20 cellular contexts compared by ENCODE assay signal in the genomic region with DNA sequence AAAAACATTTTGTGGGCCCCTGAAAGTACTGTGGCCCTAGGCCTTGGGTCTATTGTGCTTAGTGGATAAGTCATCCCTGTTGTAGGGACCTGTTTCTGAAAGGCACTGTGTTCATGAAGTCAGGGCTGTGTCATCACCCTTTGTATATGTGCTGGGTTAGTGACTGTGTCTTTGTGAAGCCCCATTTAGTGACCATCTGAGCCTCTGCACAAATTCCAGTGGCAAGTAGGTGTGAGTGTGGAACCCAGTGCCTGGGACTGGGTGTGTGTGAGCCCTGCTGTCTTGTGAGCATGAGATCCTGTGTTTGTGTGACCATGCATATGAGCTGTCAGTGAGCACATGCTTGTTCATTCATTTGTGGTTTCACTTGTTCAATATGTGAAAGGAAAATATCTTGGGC. TPM values are rescaled to one million over a fixed set of nuclear protein-coding genes. Genes with fewer than 3 reads are reported as not detected.
DNase-seq lines count a peak whose midpoint lies in the region; ATAC-seq, FAIRE-seq and TF ChIP-seq lines count a peak whose summit lies in the region.
"Had no signal": no experiment of that assay in that cellular context is flagged by ENCODE, and none has a peak within 500 bp of the region (broad histone marks: within the 10 kb centered on the region; RNA-seq: fewer than 3 reads in every experiment).

No MANE protein-coding gene starts in this region.

- H3K9me3 Mint-ChIP-seq in MCF 10A (ENCODE audit: unreplicated experiment): no peaks in the 10 kb centered on the region
- no peaks in the 10 kb centered on the region for H3K9me3 Mint-ChIP-seq in progenitor cell of endocrine pancreas (ENCODE audit: low read depth)
- H3K9me3 Mint-ChIP-seq: CD8-positive, alpha-beta T cell; T-cell had no signal

- H3K4me1 ChIP-seq in mammary epithelial cell (ENCODE audit: insufficient read depth, low read length) (peaks cover 23% of the 10 kb centered on the region), IMR-90 (ENCODE audit: control insufficient read depth, insufficient read depth, low read length) (peaks cover 8% of the 10 kb centered on the region), endothelial cell of umbilical vein (ENCODE audit: control insufficient read depth, extremely low read depth, insufficient read depth, low read length) (peaks cover 15% of the 10 kb centered on the region), trophoblast cell (ENCODE audit: control insufficient read depth in 1 of 2, insufficient read depth in 2 of 2, low read length in 2 of 2) (peaks cover 15 to 19% of the 10 kb centered on the region in 2 experiments)

- H3K56ac ChIP-seq in IMR-90 (ENCODE audit: extremely low read depth, insufficient read depth, low read length): no peak overlapping the region

- H4K20me1 ChIP-seq in mammary epithelial cell (ENCODE audit: insufficient read depth, low read length) (no peaks in the 10 kb centered on the region), IMR-90 (ENCODE audit: insufficient read depth, low read length) (no peaks in the 10 kb centered on the region), endothelial cell of umbilical vein (replicated peaks; ENCODE audit: control insufficient read depth, extremely low read depth, insufficient read depth, low read length) (no peaks in the 10 kb centered on the region)

- CTCF ChIA-PET in mammary epithelial cell (lab: Charles Lee; ENCODE audit: low non-redundant PET) (no interaction called here), MCF 10A (lab: Yijun Ruan, JAX) (no interaction called here), IMR-90 (lab: Yijun Ruan, JAX) (interaction anchor here (0.6 kb wide), 1 partner anchor 304 kb away, joined by 3 read pairs; no protein-coding TSS in a partner anchor), endothelial cell of umbilical vein (lab: Charles Lee) (interaction anchor here (1.0 to 6.6 kb wide), 2 partner anchors 10 to 19 kb away, joined by 5 to 48 read pairs; a partner anchor contains a TSS)

- H3K4ac ChIP-seq in IMR-90 (ENCODE audit: low read depth, low read length) (no peak overlapping the region), trophoblast cell (ENCODE audit: low read depth, low read length) (no peak overlapping the region)

- BruUV-seq in mammary epithelial cell (replicated peaks; lab: Mats Ljungman, UMichigan) (no TSS peak), MCF 10A (replicated peaks; lab: Mats Ljungman, UMichigan) (no TSS peak), IMR-90 (replicated peaks; lab: Mats Ljungman, UMichigan) (no TSS peak), endothelial cell of umbilical vein (replicated peaks; lab: Mats Ljungman, UMichigan) (no TSS peak)

- no peaks in the 10 kb centered on the region for H3K27me3 ChIP-seq in mammary epithelial cell (ENCODE audit: insufficient read depth, low read length)
- no peaks in the 10 kb centered on the region for H3K27me3 ChIP-seq in IMR-90 (ENCODE audit: control insufficient read depth, insufficient read depth, low read length)
- no peaks in the 10 kb centered on the region for H3K27me3 ChIP-seq in endothelial cell of umbilical vein (ENCODE audit: control insufficient read depth in 2 of 2, insufficient read depth in 2 of 2, low read length in 2 of 2)
- no peaks in the 10 kb centered on the region for H3K27me3 ChIP-seq in trophoblast cell (ENCODE audit: insufficient read depth, low read length)
- H3K27me3 ChIP-seq: left lung, thyroid gland had no signal

- H4K5ac ChIP-seq in IMR-90 (ENCODE audit: low read depth, low read length): no peak overlapping the region

- H3K4me3 Mint-ChIP-seq in MCF 10A (ENCODE audit: unreplicated experiment): no peak overlapping the region
- H3K4me3 Mint-ChIP-seq in progenitor cell of endocrine pancreas (ENCODE audit: low read depth): no peak overlapping the region
- H3K4me3 Mint-ChIP-seq: CD8-positive, alpha-beta T cell; T-cell had no signal

- H3K79me2 ChIP-seq in mammary epithelial cell (ENCODE audit: insufficient read depth, low read length): peaks cover 5% of the 10 kb centered on the region
- no peaks in the 10 kb centered on the region for H3K79me2 ChIP-seq in endothelial cell of umbilical vein (ENCODE audit: control insufficient read depth, insufficient read depth, low read length)
- H3K79me2 ChIP-seq in trophoblast cell (ENCODE audit: control insufficient read depth, insufficient read depth, low read length, poor library complexity): no peaks in the 10 kb centered on the region

- POLR2A ChIA-PET in MCF 10A (lab: Yijun Ruan, JAX): interaction anchor here (0.7 to 1.6 kb wide), 3 partner anchors 13 to 57 kb away, joined by 4 to 5 read pairs (median 5); a partner anchor contains a TSS
- POLR2A ChIA-PET in IMR-90 (lab: Charles Lee; ENCODE audit: unreplicated experiment): no interaction called here
- POLR2A ChIA-PET in endothelial cell of umbilical vein (lab: Charles Lee): no interaction called here

- H3K4me3 ChIP-seq in mammary epithelial cell (replicated peaks in 1 of 3; ENCODE audit: insufficient read depth in 1 of 3, low read depth in 2 of 3, low read length in 3 of 3) (no peak overlapping the region), IMR-90 (ENCODE audit: insufficient read depth, low read depth, low read length) (no peak overlapping the region), endothelial cell of umbilical vein (replicated peaks in 1 of 3; ENCODE audit: insufficient read depth in 1 of 3, low read depth in 1 of 3, low read length in 3 of 3) (no peak overlapping the region), trophoblast cell (ENCODE audit: low read depth, low read length) (no peak overlapping the region)
- H3K4me3 ChIP-seq: left lung, mucosa of descending colon, thyroid gland had no signal

- dilution Hi-C loops in mammary epithelial cell (cut with HindIII; ENCODE audit: low sequenced_read_pairs): no loop called here
- dilution Hi-C loops in IMR-90 (cut with HindIII; ENCODE audit: low sequenced_read_pairs, unreplicated experiment): no loop called here
- dilution Hi-C loops in endothelial cell of umbilical vein (cut with MboI; ENCODE audit: extremely low pct_ligation_motif_present, low sequenced_read_pairs): no loop called here

- H3K27ac ChIP-seq in mammary epithelial cell (ENCODE audit: insufficient read depth, low read depth, low read length) (no peak overlapping the region), IMR-90 (ENCODE audit: insufficient read depth, low read length) (no peak overlapping the region), endothelial cell of umbilical vein (ENCODE audit: insufficient read depth, low read depth, low read length) (no peak overlapping the region), trophoblast cell (ENCODE audit: low read depth, low read length) (no peak overlapping the region)
- H3K27ac ChIP-seq: left lung had no signal

- peak; percentile 28 for FAIRE-seq in endothelial cell of umbilical vein (lab: Jason Lieb, UNC)

- no peak overlapping the region for H2AK9ac ChIP-seq in IMR-90 (replicated peaks; ENCODE audit: low read depth, low read length, poor library complexity)

- no peaks in the 10 kb centered on the region for H3K27me3 Mint-ChIP-seq in MCF 10A (ENCODE audit: insufficient read depth, unreplicated experiment)
- H3K27me3 Mint-ChIP-seq in progenitor cell of endocrine pancreas: no peaks in the 10 kb centered on the region
- H3K27me3 Mint-ChIP-seq: T-cell had no signal

- H2BK120ac ChIP-seq in IMR-90 (ENCODE audit: low read depth, low read length) (no peak overlapping the region), trophoblast cell (ENCODE audit: insufficient read depth, low read length, poor library complexity) (no peak overlapping the region)

- peaks cover 9 to 18% of the 10 kb centered on the region in 2 experiments; a peak in 3 of 4 replicates for H3K79me1 ChIP-seq in IMR-90 (ENCODE audit: low read depth in 1 of 2, low read length in 2 of 2)
- H3K79me1 ChIP-seq in trophoblast cell (ENCODE audit: low read length): peaks cover 16% of the 10 kb centered on the region

- TF ChIP-seq CTCF in mammary epithelial cell (conservative IDR thresholded peaks at IDR 0.05 in 1 of 2, IDR thresholded peaks at IDR 0.05 in 1 of 2; ENCODE audit: extremely low read depth in 1 of 2, insufficient read depth in 1 of 2, low read depth in 1 of 2, low read length in 2 of 2) (no peak), MCF 10A (IDR thresholded peaks at IDR 0.05; ENCODE audit: unreplicated experiment) (no peak), IMR-90 (conservative IDR thresholded peaks at IDR 0.05; ENCODE audit: low read depth, low read length) (no peak), endothelial cell of umbilical vein (IDR thresholded peaks at IDR 0.05; ENCODE audit: extremely low read depth in 1 of 2, insufficient read depth in 1 of 2, low read depth in 1 of 2, low read length in 2 of 2) (no peak), progenitor cell of endocrine pancreas (IDR thresholded peaks at IDR 0.05; ENCODE audit: unreplicated experiment) (no peak)

- H2BK12ac ChIP-seq in trophoblast cell (ENCODE audit: low read length): no peak overlapping the region

- H3K9ac ChIP-seq in mammary epithelial cell (ENCODE audit: insufficient read depth, low read length) (no peak overlapping the region), IMR-90 (ENCODE audit: low read depth, low read length) (no peak overlapping the region), endothelial cell of umbilical vein (replicated peaks; ENCODE audit: extremely low read depth, insufficient read depth, low read length) (no peak overlapping the region), trophoblast cell (ENCODE audit: low read length) (no peak overlapping the region)

- H3K27ac Mint-ChIP-seq in MCF 10A (ENCODE audit: low read depth, unreplicated experiment): no peak overlapping the region
- peak overlapping the region; percentile 49 for H3K27ac Mint-ChIP-seq in progenitor cell of endocrine pancreas
- H3K27ac Mint-ChIP-seq: CD8-positive, alpha-beta T cell; T-cell had no signal

- no peak overlapping the region for H2BK15ac ChIP-seq in IMR-90 (ENCODE audit: low read depth, low read length)

- no peak overlapping the region for H2AK5ac ChIP-seq in IMR-90 (ENCODE audit: low read depth, low read length)
- no peak overlapping the region for H2AK5ac ChIP-seq in trophoblast cell (ENCODE audit: low read length)

- H3K36me3 Mint-ChIP-seq in MCF 10A (ENCODE audit: insufficient read depth, unreplicated experiment) (no peaks in the 10 kb centered on the region), progenitor cell of endocrine pancreas (ENCODE audit: insufficient read depth) (peaks cover 11% of the 10 kb centered on the region)
- H3K36me3 Mint-ChIP-seq: CD8-positive, alpha-beta T cell; T-cell had no signal

- H3K9me3 ChIP-seq in mammary epithelial cell (replicated peaks; ENCODE audit: insufficient read depth, low read length) (no peaks in the 10 kb centered on the region), IMR-90 (ENCODE audit: control insufficient read depth, insufficient read depth, low read length) (peaks cover 6% of the 10 kb centered on the region; the same call in 1 of the 2 replicates), endothelial cell of umbilical vein (replicated peaks; ENCODE audit: control insufficient read depth, insufficient read depth, low read length) (no peaks in the 10 kb centered on the region), trophoblast cell (ENCODE audit: insufficient read depth, low read depth, low read length) (peaks cover 11% of the 10 kb centered on the region)
- H3K9me3 ChIP-seq: thyroid gland had no signal

- H4K12ac ChIP-seq in trophoblast cell (ENCODE audit: low read depth, low read length): no peak overlapping the region

- no peaks in the 10 kb centered on the region for H3K36me3 ChIP-seq in mammary epithelial cell (ENCODE audit: insufficient read depth, low read length)
- no peaks in the 10 kb centered on the region for H3K36me3 ChIP-seq in IMR-90 (ENCODE audit: control insufficient read depth, insufficient read depth, low read length)
- no peaks in the 10 kb centered on the region for H3K36me3 ChIP-seq in endothelial cell of umbilical vein (ENCODE audit: control insufficient read depth in 2 of 2, extremely low read depth in 1 of 2, insufficient read depth in 2 of 2, low read length in 2 of 2)
- H3K36me3 ChIP-seq in trophoblast cell (ENCODE audit: control insufficient read depth in 1 of 2, insufficient read depth in 2 of 2, low read length in 2 of 2): peaks cover 2 to 4% of the 10 kb centered on the region in 2 experiments
- H3K36me3 ChIP-seq: thyroid gland had no signal

- H3K4me2 ChIP-seq in mammary epithelial cell (ENCODE audit: insufficient read depth, low read depth, low read length) (no peak overlapping the region), IMR-90 (ENCODE audit: low read depth, low read length) (no peak overlapping the region), endothelial cell of umbilical vein (ENCODE audit: insufficient read depth, low read length) (no peak overlapping the region), trophoblast cell (ENCODE audit: low read length) (no peak overlapping the region)

- H3K23ac ChIP-seq in IMR-90 (ENCODE audit: low read depth, low read length) (no peak overlapping the region), trophoblast cell (ENCODE audit: low read length) (no peak overlapping the region)

- TF ChIP-seq RAD21 in IMR-90 (IDR thresholded peaks at IDR 0.05; ENCODE audit: low read length): no peak

- TF ChIP-seq POLR2A in IMR-90 (IDR thresholded peaks at IDR 0.05; ENCODE audit: low read depth, low read length): no peak
- TF ChIP-seq POLR2A in endothelial cell of umbilical vein (IDR thresholded peaks at IDR 0.05; ENCODE audit: low read depth, low read length): no peak

- in situ Hi-C loops in mammary epithelial cell (cut with MboI; ENCODE audit: low sequenced_read_pairs in 2 of 2) (no loop called here), IMR-90 (cut with MboI; ENCODE audit: low sequenced_read_pairs) (no loop called here)

- H3K9me1 ChIP-seq in IMR-90 (ENCODE audit: insufficient read depth, low read length) (peaks cover 14% of the 10 kb centered on the region), endothelial cell of umbilical vein (replicated peaks; ENCODE audit: control insufficient read depth, extremely low read depth, insufficient read depth, low read length) (no peaks in the 10 kb centered on the region)

- ATAC-seq in IMR-90 (ENCODE audit: low read depth) (no peak), GM21526 (IDR thresholded peaks at IDR 0.05; ENCODE audit: low FRiP score, unreplicated experiment) (no peak)
- ATAC-seq: CD8-positive, alpha-beta T cell; esophagus mucosa; left lung; mucosa of descending colon; T-cell had no signal

- no peak overlapping the region for H2AFZ ChIP-seq in mammary epithelial cell (ENCODE audit: low read depth, low read length)
- H2AFZ ChIP-seq in IMR-90 (replicated peaks; ENCODE audit: low read length, poor library complexity): peak overlapping the region; percentile 21
- no peak overlapping the region for H2AFZ ChIP-seq in endothelial cell of umbilical vein (ENCODE audit: low read depth, low read length)
- no peak overlapping the region for H2AFZ ChIP-seq in trophoblast cell (ENCODE audit: insufficient read depth, low read length, poor library complexity)

- no peak overlapping the region for H2BK5ac ChIP-seq in IMR-90 (ENCODE audit: low read depth, low read length, poor library complexity, severe bottlenecking)
- no peak overlapping the region for H2BK5ac ChIP-seq in trophoblast cell (ENCODE audit: low read depth, low read length, poor library complexity)

- H3K4me1 Mint-ChIP-seq in MCF 10A (ENCODE audit: insufficient read depth, unreplicated experiment) (peaks cover 1% of the 10 kb centered on the region), progenitor cell of endocrine pancreas (ENCODE audit: low read depth) (peaks cover 14% of the 10 kb centered on the region)

- DNase-seq in mammary epithelial cell: peak; percentile 77
- no peak for DNase-seq in MCF 10A (ENCODE audit: unreplicated experiment)
- peak; percentile 74 for DNase-seq in IMR-90
- DNase-seq in endothelial cell of umbilical vein (ENCODE audit: low read depth, low spot score): no peak
- no peak for DNase-seq in progenitor cell of endocrine pancreas (ENCODE audit: low spot score, unreplicated experiment)
- no peak for DNase-seq in trophoblast cell
- DNase-seq in A172 (ENCODE audit: low spot score): no peak
- DNase-seq: amniotic stem cell; caudate nucleus; CD8-positive, alpha-beta T cell; DND-41; left lung; mucosa of descending colon; NCI-H1105; NCI-H510A treated with DMSO at 0.1 percent for 48 hours; SHP77; T-cell; thyroid gland had no signal

- H4K91ac ChIP-seq in IMR-90 (ENCODE audit: insufficient read depth, low read depth, low read length) (no peak overlapping the region), trophoblast cell (ENCODE audit: low read depth, low read length) (no peak overlapping the region)

- H3K18ac ChIP-seq in IMR-90 (ENCODE audit: low read depth, low read length) (no peak overlapping the region), trophoblast cell (ENCODE audit: low read length) (no peak overlapping the region)

- intact Hi-C loops in mammary epithelial cell (cut with micrococcal nuclease): no loop called here
- intact Hi-C loops in MCF 10A (cut with micrococcal nuclease): no loop called here
- intact Hi-C loops in IMR-90 (cut with micrococcal nuclease): no loop called here
- intact Hi-C loops in endothelial cell of umbilical vein (cut with micrococcal nuclease): no loop called here

- H4K8ac ChIP-seq in IMR-90 (ENCODE audit: low read depth in 2 of 2, low read length in 2 of 2) (no peak overlapping the region), trophoblast cell (ENCODE audit: low read depth, low read length) (no peak overlapping the region)

- no peak overlapping the region for H2BK20ac ChIP-seq in IMR-90 (ENCODE audit: low read depth, low read length)

- H3K14ac ChIP-seq in IMR-90 (replicated peaks; ENCODE audit: low read depth, low read length) (no peak overlapping the region), trophoblast cell (ENCODE audit: low read length) (no peak overlapping the region)

RNA-seq across cellular contexts. Expression of a gene that starts 1.2 kb away (rescaled TPM):
- total RNA-seq in mammary epithelial cell (under 1 TPM; 0.17 to 0.40 TPM), MCF 10A (2022) (0.42 and 0.70 TPM in 2 replicates), IMR-90 (2012; rRNA removed) (under 0.01 and 0.36 TPM in 2 replicates), endothelial cell of umbilical vein (1.6 and 2.2 TPM in 2 replicates), progenitor cell of endocrine pancreas (3.1 and 4.1 TPM in 2 replicates)
- polyA plus RNA-seq in mammary epithelial cell (2.5 TPM), IMR-90 (2012; rRNA removed) (0.29 and 0.32 TPM in 2 replicates), endothelial cell of umbilical vein (3.3 and 3.8 TPM in 2 replicates)
- polyA minus RNA-seq in mammary epithelial cell (7.8 TPM), endothelial cell of umbilical vein (2.3 and 4.3 TPM in 2 replicates)
- polyA plus RNA-seq in IMR-90 (2012; cell fraction: cytosol; rRNA removed): 0.21 and 0.32 TPM in 2 replicates
- polyA plus RNA-seq in IMR-90 (2012; cell fraction: nucleus; rRNA removed; ENCODE audit: low replicate concordance): 1.4 and 2.3 TPM in 2 replicates
- polyA plus RNA-seq in endothelial cell of umbilical vein (2011; cell fraction: cytosol; rRNA removed): 1.7 and 1.8 TPM in 2 replicates
- 3.6 and 3.7 TPM in 2 replicates for polyA plus RNA-seq in endothelial cell of umbilical vein (2011; cell fraction: nucleus; rRNA removed)
- polyA plus RNA-seq in endothelial cell of umbilical vein (2012): 0.65 and 0.68 TPM in 2 replicates
- 27.9 TPM for polyA minus RNA-seq in endothelial cell of umbilical vein (2011; cell fraction: cytosol; rRNA and poly(A)+ RNA removed)
- polyA minus RNA-seq in endothelial cell of umbilical vein (2011; cell fraction: nucleus; rRNA and poly(A)+ RNA removed): 2.5 and 4.9 TPM in 2 replicates
- 0.62 and 0.75 TPM in 2 replicates for polyA plus RNA-seq in trophoblast cell (2013)
- total RNA-seq in A172 (2014; rRNA removed; shearing (Covaris generic)): 0.72 and 2.3 TPM in 2 replicates

RNA-seq across cellular contexts. Expression of a gene that starts 5.4 kb away (rescaled TPM):
- total RNA-seq in mammary epithelial cell (10 to 100 TPM in 1 of 2 donors, 1 to 10 TPM in 1; 9.7 to 12.7 TPM), MCF 10A (2022) (2.3 and 4.7 TPM in 2 replicates), IMR-90 (2012; rRNA removed) (2.2 and 2.7 TPM in 2 replicates), endothelial cell of umbilical vein (3.8 and 4.8 TPM in 2 replicates), progenitor cell of endocrine pancreas (3.2 and 3.6 TPM in 2 replicates)
- polyA plus RNA-seq in mammary epithelial cell (23.8 TPM), IMR-90 (2012; rRNA removed) (5.7 and 7.6 TPM in 2 replicates), endothelial cell of umbilical vein (11.5 and 12.8 TPM in 2 replicates)
- polyA minus RNA-seq in mammary epithelial cell (12.6 TPM), endothelial cell of umbilical vein (4.0 and 5.6 TPM in 2 replicates)
- 7.4 and 11.3 TPM in 2 replicates for polyA plus RNA-seq in IMR-90 (2012; cell fraction: cytosol; rRNA removed)
- 4.6 and 10.7 TPM in 2 replicates for polyA plus RNA-seq in IMR-90 (2012; cell fraction: nucleus; rRNA removed; ENCODE audit: low replicate concordance)
- polyA plus RNA-seq in endothelial cell of umbilical vein (2011; cell fraction: cytosol; rRNA removed): 8.1 TPM in 2 replicates
- 6.4 and 8.0 TPM in 2 replicates for polyA plus RNA-seq in endothelial cell of umbilical vein (2011; cell fraction: nucleus; rRNA removed)
- polyA plus RNA-seq in endothelial cell of umbilical vein (2012): 4.0 and 5.3 TPM in 2 replicates
- polyA minus RNA-seq in endothelial cell of umbilical vein (2011; cell fraction: cytosol; rRNA and poly(A)+ RNA removed): 23.4 TPM
- polyA minus RNA-seq in endothelial cell of umbilical vein (2011; cell fraction: nucleus; rRNA and poly(A)+ RNA removed): 0.96 and 2.4 TPM in 2 replicates
- 10.8 and 11.2 TPM in 2 replicates for polyA plus RNA-seq in trophoblast cell (2013)
- total RNA-seq in A172 (2014; rRNA removed; shearing (Covaris generic)): 7.5 and 9.7 TPM in 2 replicates

RNA-seq across cellular contexts. Expression of a gene that starts 5.4 kb away (rescaled TPM):
- total RNA-seq in mammary epithelial cell (10 to 100 TPM in 1 of 2 donors, 1 to 10 TPM in 1; 8.3 to 20.9 TPM), MCF 10A (2022) (11.4 and 12.4 TPM in 2 replicates), IMR-90 (2012; rRNA removed) (3.1 and 5.0 TPM in 2 replicates), endothelial cell of umbilical vein (9.0 and 9.7 TPM in 2 replicates), progenitor cell of endocrine pancreas (7.5 and 9.4 TPM in 2 replicates)
- polyA plus RNA-seq in mammary epithelial cell (14.6 TPM), IMR-90 (2012; rRNA removed) (14.2 and 14.4 TPM in 2 replicates), endothelial cell of umbilical vein (13.1 and 17.7 TPM in 2 replicates)
- polyA minus RNA-seq in mammary epithelial cell (71.3 TPM), endothelial cell of umbilical vein (6.2 and 6.8 TPM in 2 replicates)
- polyA plus RNA-seq in IMR-90 (2012; cell fraction: cytosol; rRNA removed): 7.4 and 10.9 TPM in 2 replicates
- 19.3 and 45.2 TPM in 2 replicates for polyA plus RNA-seq in IMR-90 (2012; cell fraction: nucleus; rRNA removed; ENCODE audit: low replicate concordance)
- polyA plus RNA-seq in endothelial cell of umbilical vein (2011; cell fraction: cytosol; rRNA removed): 5.4 and 6.5 TPM in 2 replicates
- 16.1 and 21.1 TPM in 2 replicates for polyA plus RNA-seq in endothelial cell of umbilical vein (2011; cell fraction: nucleus; rRNA removed)
- 8.5 and 8.6 TPM in 2 replicates for polyA plus RNA-seq in endothelial cell of umbilical vein (2012)
- 7.5 TPM for polyA minus RNA-seq in endothelial cell of umbilical vein (2011; cell fraction: cytosol; rRNA and poly(A)+ RNA removed)
- polyA minus RNA-seq in endothelial cell of umbilical vein (2011; cell fraction: nucleus; rRNA and poly(A)+ RNA removed): 4.4 and 5.0 TPM in 2 replicates
- polyA plus RNA-seq in trophoblast cell (2013): 17.6 and 17.7 TPM in 2 replicates
- 8.5 and 13.1 TPM in 2 replicates for total RNA-seq in A172 (2014; rRNA removed; shearing (Covaris generic))

RNA-seq across cellular contexts. Expression of a gene that starts 12.4 kb away (rescaled TPM):
- total RNA-seq in mammary epithelial cell: 100 to 1,000 TPM in 1 of 2 donors, 10 to 100 TPM in 1; 65.5 to 117 TPM
- 122 TPM for polyA plus RNA-seq in mammary epithelial cell
- polyA minus RNA-seq in mammary epithelial cell: 94.5 TPM
- total RNA-seq in MCF 10A (2022): 135 and 182 TPM in 2 replicates
- total RNA-seq in IMR-90 (2012; rRNA removed): 48.6 and 52.7 TPM in 2 replicates
- polyA plus RNA-seq in IMR-90 (2012; rRNA removed): 79.1 and 85.2 TPM in 2 replicates
- polyA plus RNA-seq in IMR-90 (2012; cell fraction: cytosol; rRNA removed): 68.9 and 69.3 TPM in 2 replicates
- 164 and 342 TPM in 2 replicates for polyA plus RNA-seq in IMR-90 (2012; cell fraction: nucleus; rRNA removed; ENCODE audit: low replicate concordance)
- total RNA-seq in endothelial cell of umbilical vein: 109 and 111 TPM in 2 replicates
- 99.4 and 101 TPM in 2 replicates for polyA plus RNA-seq in endothelial cell of umbilical vein
- polyA plus RNA-seq in endothelial cell of umbilical vein (2011; cell fraction: cytosol; rRNA removed): 73.1 and 74.5 TPM in 2 replicates
- 207 and 228 TPM in 2 replicates for polyA plus RNA-seq in endothelial cell of umbilical vein (2011; cell fraction: nucleus; rRNA removed)
- polyA plus RNA-seq in endothelial cell of umbilical vein (2012): 66.3 and 90.3 TPM in 2 replicates
- polyA minus RNA-seq in endothelial cell of umbilical vein: 43.0 and 57.1 TPM in 2 replicates
- 96.3 TPM for polyA minus RNA-seq in endothelial cell of umbilical vein (2011; cell fraction: cytosol; rRNA and poly(A)+ RNA removed)
- polyA minus RNA-seq in endothelial cell of umbilical vein (2011; cell fraction: nucleus; rRNA and poly(A)+ RNA removed): 40.2 and 42.9 TPM in 2 replicates
- total RNA-seq in progenitor cell of endocrine pancreas: 49.0 and 58.7 TPM in 2 replicates
- polyA plus RNA-seq in trophoblast cell (2013): 36.9 and 37.3 TPM in 2 replicates
- 120 and 129 TPM in 2 replicates for total RNA-seq in A172 (2014; rRNA removed; shearing (Covaris generic))

RNA-seq across cellular contexts. Expression of a gene that starts 17.9 kb away (rescaled TPM):
- 10 to 100 TPM; 37.0 to 65.5 TPM for total RNA-seq in mammary epithelial cell
- polyA plus RNA-seq in mammary epithelial cell: 77.9 TPM
- polyA minus RNA-seq in mammary epithelial cell: 56.5 TPM
- 11.6 and 12.6 TPM in 2 replicates for total RNA-seq in MCF 10A (2022)
- total RNA-seq in IMR-90 (2012; rRNA removed): 53.6 and 56.8 TPM in 2 replicates
- polyA plus RNA-seq in IMR-90 (2012; rRNA removed): 104 and 114 TPM in 2 replicates
- polyA plus RNA-seq in IMR-90 (2012; cell fraction: cytosol; rRNA removed): 59.7 and 156 TPM in 2 replicates
- 32.0 and 77.6 TPM in 2 replicates for polyA plus RNA-seq in IMR-90 (2012; cell fraction: nucleus; rRNA removed; ENCODE audit: low replicate concordance)
- total RNA-seq in endothelial cell of umbilical vein: 266 and 279 TPM in 2 replicates
- polyA plus RNA-seq in endothelial cell of umbilical vein: 970 and 1,145 TPM in 2 replicates
- 537 and 563 TPM in 2 replicates for polyA plus RNA-seq in endothelial cell of umbilical vein (2011; cell fraction: cytosol; rRNA removed)
- 347 and 354 TPM in 2 replicates for polyA plus RNA-seq in endothelial cell of umbilical vein (2011; cell fraction: nucleus; rRNA removed)
- polyA plus RNA-seq in endothelial cell of umbilical vein (2012): 266 and 312 TPM in 2 replicates
- 480 and 514 TPM in 2 replicates for polyA minus RNA-seq in endothelial cell of umbilical vein
- polyA minus RNA-seq in endothelial cell of umbilical vein (2011; cell fraction: cytosol; rRNA and poly(A)+ RNA removed): 26.4 TPM
- polyA minus RNA-seq in endothelial cell of umbilical vein (2011; cell fraction: nucleus; rRNA and poly(A)+ RNA removed): 150 and 202 TPM in 2 replicates
- total RNA-seq in progenitor cell of endocrine pancreas: 74.3 and 77.9 TPM in 2 replicates
- polyA plus RNA-seq in trophoblast cell (2013): 41.6 and 41.7 TPM in 2 replicates
- 113 TPM in 2 replicates for total RNA-seq in A172 (2014; rRNA removed; shearing (Covaris generic))

Comparison
In these comparisons a context has a peak if more than half of its experiments do, and no peak if none do; other contexts are left out.
1. DNase-seq: peak in mammary epithelial cell (single experiment) and IMR-90 (single experiment); none in MCF 10A (single experiment), endothelial cell of umbilical vein (single experiment), progenitor cell of endocrine pancreas (single experiment), trophoblast cell (0 of 2) and A172 (single experiment).
2. CTCF ChIA-PET loops: an anchor here in IMR-90 (0.6 kb wide) and endothelial cell of umbilical vein (1.0 to 6.6 kb wide); none called in mammary epithelial cell and MCF 10A.